ENCODE assay signal across 8 cellular contexts in genomic region chr9:128129976-128130590, GRCh38. TPM values are rescaled to one million over a fixed set of nuclear protein-coding genes. Genes with fewer than 3 reads are reported as not detected.
A peak's percentile ranks its signal among the peaks of the same experiment; 100 is the strongest.
DNase-seq lines count a peak whose midpoint lies in the region; ATAC-seq and TF ChIP-seq lines count a peak whose summit lies in the region.
"Not testable (repeated sequence)": the region's sequence is repeated elsewhere in the genome, so short reads cannot be mapped to it uniquely, and the experiment has no call there.

No MANE protein-coding gene starts in this region.

- H3K4me3 ChIP-seq in BJ (ENCODE audit: low read depth, low read length); MG63; right cardiac atrium (ENCODE audit: low read length); ovary: not testable (repeated sequence)

- H3K36me3 Mint-ChIP-seq in activated CD4-positive, alpha-beta T cell treated with anti-CD3 and anti-CD28 coated beads for 36 hours (ENCODE audit: low read depth); chondrocyte (ENCODE audit: low read depth): not testable (repeated sequence)

- peaks cover 24% of the 10 kb centered on the region for H3K4me1 Mint-ChIP-seq in activated CD4-positive, alpha-beta T cell treated with anti-CD3 and anti-CD28 coated beads for 36 hours
- peaks cover 34% of the 10 kb centered on the region for H3K4me1 Mint-ChIP-seq in chondrocyte (ENCODE audit: low read depth)

- not testable (repeated sequence) for H3K4me3 Mint-ChIP-seq in activated CD4-positive, alpha-beta T cell treated with anti-CD3 and anti-CD28 coated beads for 36 hours; chondrocyte (ENCODE audit: unreplicated experiment)

- not testable (repeated sequence) for ATAC-seq in activated CD4-positive, alpha-beta T cell treated with anti-CD3 and anti-CD28 coated beads for 36 hours; right cardiac atrium

- H3K4me1 ChIP-seq in right cardiac atrium (ENCODE audit: control insufficient read depth, insufficient read depth, low read length); ovary (ENCODE audit: insufficient read depth): not testable (repeated sequence)

- not testable (repeated sequence) for H3K27ac ChIP-seq in right cardiac atrium (ENCODE audit: low read length); ovary

- POLR2A ChIA-PET in BJ (lab: Charles Lee); activated CD4-positive, alpha-beta T cell treated with anti-CD3 and anti-CD28 coated beads for 36 hours (lab: Charles Lee): not testable (repeated sequence)

- peak; percentile 30 for TF ChIP-seq CTCF in BJ (IDR thresholded peaks at IDR 0.05; ENCODE audit: insufficient read depth, low read depth, low read length)
- TF ChIP-seq CTCF in chondrocyte (IDR thresholded peaks at IDR 0.05): peak; percentile 75
- not testable (repeated sequence) for TF ChIP-seq CTCF in ovary (IDR thresholded peaks at IDR 0.05)

- CTCF ChIA-PET in BJ (lab: Yijun Ruan, JAX): interaction anchor here (0.8 to 6.1 kb wide), 5 partner anchors 12 to 57 kb away, joined by 3 to 56 read pairs (median 3); no protein-coding TSS in a partner anchor
- CTCF ChIA-PET in activated CD4-positive, alpha-beta T cell treated with anti-CD3 and anti-CD28 coated beads for 36 hours (lab: Charles Lee): interaction anchor here (0.6 kb wide), 1 partner anchor 20 kb away, joined by 4 read pairs; no protein-coding TSS in a partner anchor

- H3K36me3 ChIP-seq in BJ (ENCODE audit: control insufficient read depth, insufficient read depth, low read length); MG63; ovary: not testable (repeated sequence)

- not testable (repeated sequence) for H3K27me3 ChIP-seq in BJ (ENCODE audit: control insufficient read depth, insufficient read depth, low read length); MG63; right cardiac atrium (ENCODE audit: control insufficient read depth, insufficient read depth); ovary

- WGBS in right cardiac atrium: 30% methylated on average over 12 of the region's 12 CpGs
- WGBS in ovary, 3 donors: 26 to 33% (median 31%) methylated on average over 12 of the region's 12 CpGs

- H3K27me3 Mint-ChIP-seq in activated CD4-positive, alpha-beta T cell treated with anti-CD3 and anti-CD28 coated beads for 36 hours: not testable (repeated sequence)
- peaks cover 25% of the 10 kb centered on the region for H3K27me3 Mint-ChIP-seq in chondrocyte (ENCODE audit: low read depth)

- not testable (repeated sequence) for DNase-seq in BJ (ENCODE audit: low read depth)
- peak; percentile 42 for DNase-seq in MG63
- peak; percentile 75 for DNase-seq in activated CD4-positive, alpha-beta T cell treated with anti-CD3 and anti-CD28 coated beads for 36 hours
- peak; percentile 40 for DNase-seq in activated T-helper 9 cell treated with anti-CD3 and anti-CD28 coated beads, Interleukin-2, amount 50 U/mL, for 16 hours (ENCODE audit: low read depth)
- DNase-seq in chondrocyte (ENCODE audit: low spot score): peak; percentile 25
- peak; percentile 42 to 85 (median 78) for DNase-seq in right cardiac atrium
- DNase-seq in ovary: peak in 3 of 5 donors; percentile 41 to 67 (median 59)
- peak; percentile 26 to 27 for DNase-seq in stimulated activated CD8-positive, alpha-beta memory T cell treated with anti-CD3 and anti-CD28 coated beads, Interleukin-2, amount 100 ng/mL, for 1 hour (ENCODE audit: low read depth in 2 of 2)

- TF ChIP-seq EP300 in ovary (IDR thresholded peaks at IDR 0.05): not testable (repeated sequence)

- not testable (repeated sequence) for H3K27ac Mint-ChIP-seq in activated CD4-positive, alpha-beta T cell treated with anti-CD3 and anti-CD28 coated beads for 36 hours; chondrocyte (ENCODE audit: unreplicated experiment)

- not testable (repeated sequence) for TF ChIP-seq POLR2A in ovary (IDR thresholded peaks at IDR 0.05)

- H3K9me3 Mint-ChIP-seq in activated CD4-positive, alpha-beta T cell treated with anti-CD3 and anti-CD28 coated beads for 36 hours (ENCODE audit: low read depth); chondrocyte (ENCODE audit: low read depth): not testable (repeated sequence)

- intact Hi-C loops in activated CD4-positive, alpha-beta T cell treated with anti-CD3 and anti-CD28 coated beads for 36 hours (cut with DNase I, micrococcal nuclease): loop anchor here (2.0 to 5.0 kb wide), 7 partner anchors 31 to 908 kb away; partner anchors contain the start of genes BBLN (in 1 of the 2), CIZ1 (in 1 of the 2), COQ4 (in 1 of the 2) and DPM2 (in 1 of the 2)
- intact Hi-C loops in right cardiac atrium (cut with DNase I); ovary (cut with DNase I): not testable (repeated sequence)

- not testable (repeated sequence) for H3K9me3 ChIP-seq in MG63; right cardiac atrium (ENCODE audit: control insufficient read depth, low read length); ovary

RNA-seq across cellular contexts. Expression of gene PTGES2, which starts 2.6 kb away (rescaled TPM):
- polyA plus RNA-seq in BJ (2011; rRNA removed) (59.7 and 91.9 TPM in 2 replicates), right cardiac atrium (162 TPM), ovary (10 to 100 TPM; 19.6 to 33.8 TPM)
- polyA minus RNA-seq in BJ (2011; rRNA and poly(A)+ RNA removed): 35.4 and 59.8 TPM in 2 replicates
- 114 and 120 TPM in 2 replicates for total RNA-seq in MG63 (2014; rRNA removed; shearing (Covaris generic); ENCODE audit: low replicate concordance)
- total RNA-seq in activated CD4-positive, alpha-beta T cell treated with anti-CD3 and anti-CD28 coated beads for 36 hours: 10 to 100 TPM; 47.7 to 48.5 TPM
- total RNA-seq in chondrocyte (43.5 to 53.6 TPM (median 49.3 TPM) in 3 replicates), right cardiac atrium (100 to 1,000 TPM; 122 to 128 (median 126) TPM), ovary (10 to 100 TPM; 33.7 to 69.5 (median 61.3) TPM)

RNA-seq across cellular contexts. Expression of gene LCN2, which starts 19.2 kb away (rescaled TPM):
- not detected in 2 replicates for polyA plus RNA-seq in BJ (2011; rRNA removed)
- not detected in 2 replicates for polyA minus RNA-seq in BJ (2011; rRNA and poly(A)+ RNA removed)
- total RNA-seq in MG63 (2014; rRNA removed; shearing (Covaris generic); ENCODE audit: low replicate concordance): not detected in 2 replicates
- not detected for total RNA-seq in activated CD4-positive, alpha-beta T cell treated with anti-CD3 and anti-CD28 coated beads for 36 hours
- total RNA-seq in chondrocyte: not detected in 3 replicates
- total RNA-seq in right cardiac atrium: not detected
- polyA plus RNA-seq in right cardiac atrium: 0.16 TPM
- total RNA-seq in ovary: 10 to 100 TPM in 2 of 7 donors, 1 to 10 TPM in 3, under 1 TPM in 1, not detected in 1; 0.33 to 19.5 (median 4.3) TPM
- polyA plus RNA-seq in ovary: under 1 TPM in 1 of 2 donors, not detected in 1; 0.46 TPM

RNA-seq across cellular contexts. Expression of gene BBLN, which starts 30.0 kb away (rescaled TPM):
- polyA plus RNA-seq in BJ (2011; rRNA removed) (45.0 and 60.4 TPM in 2 replicates), right cardiac atrium (138 TPM), ovary (10 to 100 TPM in 1 of 2 donors, 1 to 10 TPM in 1; 2.4 to 59.3 TPM)
- 18.6 and 23.4 TPM in 2 replicates for polyA minus RNA-seq in BJ (2011; rRNA and poly(A)+ RNA removed)
- 37.3 and 57.0 TPM in 2 replicates for total RNA-seq in MG63 (2014; rRNA removed; shearing (Covaris generic); ENCODE audit: low replicate concordance)
- total RNA-seq in activated CD4-positive, alpha-beta T cell treated with anti-CD3 and anti-CD28 coated beads for 36 hours: 10 to 100 TPM; 64.4 to 68.5 TPM
- total RNA-seq in chondrocyte (78.8 to 85.3 TPM (median 80.2 TPM) in 3 replicates), right cardiac atrium (10 to 100 TPM; 41.6 to 58.0 (median 49.1) TPM), ovary (100 to 1,000 TPM in 1 of 7 donors, 10 to 100 TPM in 6; 17.9 to 210 (median 31.7) TPM)
